In genomic region chr17:60525624-60526514, GRCh38 we compare ENCODE assay signal across 1 cellular context.
TF ChIP-seq lines count a peak whose summit lies in the region.

A gene with protein sequence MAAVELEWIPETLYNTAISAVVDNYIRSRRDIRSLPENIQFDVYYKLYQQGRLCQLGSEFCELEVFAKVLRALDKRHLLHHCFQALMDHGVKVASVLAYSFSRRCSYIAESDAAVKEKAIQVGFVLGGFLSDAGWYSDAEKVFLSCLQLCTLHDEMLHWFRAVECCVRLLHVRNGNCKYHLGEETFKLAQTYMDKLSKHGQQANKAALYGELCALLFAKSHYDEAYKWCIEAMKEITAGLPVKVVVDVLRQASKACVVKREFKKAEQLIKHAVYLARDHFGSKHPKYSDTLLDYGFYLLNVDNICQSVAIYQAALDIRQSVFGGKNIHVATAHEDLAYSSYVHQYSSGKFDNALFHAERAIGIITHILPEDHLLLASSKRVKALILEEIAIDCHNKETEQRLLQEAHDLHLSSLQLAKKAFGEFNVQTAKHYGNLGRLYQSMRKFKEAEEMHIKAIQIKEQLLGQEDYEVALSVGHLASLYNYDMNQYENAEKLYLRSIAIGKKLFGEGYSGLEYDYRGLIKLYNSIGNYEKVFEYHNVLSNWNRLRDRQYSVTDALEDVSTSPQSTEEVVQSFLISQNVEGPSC (minus strand): TSS chr17:60526242. CDS start chr17:60525931, 311 bp downstream.

TF ChIP-seq in HepG2, 621 proteins besides CTCF, POLR2A, EP300 and RAD21 (continued from another document and continues in another):
- TF ChIP-seq ZNF484 (CRISPR knock-in tag; IDR thresholded peaks at IDR 0.05; ENCODE audit: borderline replicate concordance, low read depth) = no peak; the same call in 1 of the 2 replicates
- TF ChIP-seq SKIL (CRISPR knock-in tag; IDR thresholded peaks at IDR 0.05; ENCODE audit: borderline replicate concordance) = 0 out of 2 replicates have a peak, but pooled peaks have one; percentile 41
- 0 out of 2 replicates have a peak, but pooled peaks have one; percentile 15 for TF ChIP-seq HNF1A (IDR thresholded peaks at IDR 0.05; ENCODE audit: low read depth)
- peak; percentile 84 for TF ChIP-seq HNF1A (CRISPR knock-in tag; IDR thresholded peaks at IDR 0.05; ENCODE audit: borderline replicate concordance)
- peak; percentile 63; the same call in 1 of the 2 replicates for TF ChIP-seq PITX1 (CRISPR knock-in tag; IDR thresholded peaks at IDR 0.05)
- no peak for TF ChIP-seq MLLT10 (CRISPR knock-in tag; IDR thresholded peaks at IDR 0.05)
- peak; percentile 78 for TF ChIP-seq MED1 (CRISPR knock-in tag; IDR thresholded peaks at IDR 0.05)
- TF ChIP-seq BATF2 (CRISPR knock-in tag; IDR thresholded peaks at IDR 0.05) = no peak
- no peak for TF ChIP-seq TBX3 (IDR thresholded peaks at IDR 0.05; ENCODE audit: borderline replicate concordance)
- no peak for TF ChIP-seq RAD51 (IDR thresholded peaks at IDR 0.05; ENCODE audit: borderline replicate concordance)
- peak; percentile 81 for TF ChIP-seq HES4 (CRISPR knock-in tag; IDR thresholded peaks at IDR 0.05; ENCODE audit: borderline replicate concordance)
- TF ChIP-seq NCOR1 (IDR thresholded peaks at IDR 0.05; ENCODE audit: borderline replicate concordance, low read length) = 0 out of 2 replicates have a peak, but pooled peaks have one; percentile 18
- peak; percentile 99 for TF ChIP-seq KMT2B (CRISPR knock-in tag; IDR thresholded peaks at IDR 0.05)
- TF ChIP-seq ZMAT3 (CRISPR knock-in tag; conservative IDR thresholded peaks at IDR 0.05) = no peak; the same call in 1 of the 2 replicates
- no peak for TF ChIP-seq SOX13 (IDR thresholded peaks at IDR 0.05)
- 0 out of 4 replicates have a peak, but pooled peaks have one; percentile 64 to 68 for TF ChIP-seq SOX13 (CRISPR knock-in tag; conservative IDR thresholded peaks at IDR 0.05 in 1 of 2, IDR thresholded peaks at IDR 0.05 in 1 of 2)
- TF ChIP-seq, protein P1, sequence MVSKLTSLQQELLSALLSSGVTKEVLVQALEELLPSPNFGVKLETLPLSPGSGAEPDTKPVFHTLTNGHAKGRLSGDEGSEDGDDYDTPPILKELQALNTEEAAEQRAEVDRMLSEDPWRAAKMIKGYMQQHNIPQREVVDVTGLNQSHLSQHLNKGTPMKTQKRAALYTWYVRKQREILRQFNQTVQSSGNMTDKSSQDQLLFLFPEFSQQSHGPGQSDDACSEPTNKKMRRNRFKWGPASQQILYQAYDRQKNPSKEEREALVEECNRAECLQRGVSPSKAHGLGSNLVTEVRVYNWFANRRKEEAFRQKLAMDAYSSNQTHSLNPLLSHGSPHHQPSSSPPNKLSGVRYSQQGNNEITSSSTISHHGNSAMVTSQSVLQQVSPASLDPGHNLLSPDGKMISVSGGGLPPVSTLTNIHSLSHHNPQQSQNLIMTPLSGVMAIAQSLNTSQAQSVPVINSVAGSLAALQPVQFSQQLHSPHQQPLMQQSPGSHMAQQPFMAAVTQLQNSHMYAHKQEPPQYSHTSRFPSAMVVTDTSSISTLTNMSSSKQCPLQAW (CRISPR knock-in tag; IDR thresholded peaks at IDR 0.05) = peak; percentile 98
- peak; percentile 87 for TF ChIP-seq ZSCAN25 (CRISPR knock-in tag; IDR thresholded peaks at IDR 0.05)
- TF ChIP-seq, protein P2, sequence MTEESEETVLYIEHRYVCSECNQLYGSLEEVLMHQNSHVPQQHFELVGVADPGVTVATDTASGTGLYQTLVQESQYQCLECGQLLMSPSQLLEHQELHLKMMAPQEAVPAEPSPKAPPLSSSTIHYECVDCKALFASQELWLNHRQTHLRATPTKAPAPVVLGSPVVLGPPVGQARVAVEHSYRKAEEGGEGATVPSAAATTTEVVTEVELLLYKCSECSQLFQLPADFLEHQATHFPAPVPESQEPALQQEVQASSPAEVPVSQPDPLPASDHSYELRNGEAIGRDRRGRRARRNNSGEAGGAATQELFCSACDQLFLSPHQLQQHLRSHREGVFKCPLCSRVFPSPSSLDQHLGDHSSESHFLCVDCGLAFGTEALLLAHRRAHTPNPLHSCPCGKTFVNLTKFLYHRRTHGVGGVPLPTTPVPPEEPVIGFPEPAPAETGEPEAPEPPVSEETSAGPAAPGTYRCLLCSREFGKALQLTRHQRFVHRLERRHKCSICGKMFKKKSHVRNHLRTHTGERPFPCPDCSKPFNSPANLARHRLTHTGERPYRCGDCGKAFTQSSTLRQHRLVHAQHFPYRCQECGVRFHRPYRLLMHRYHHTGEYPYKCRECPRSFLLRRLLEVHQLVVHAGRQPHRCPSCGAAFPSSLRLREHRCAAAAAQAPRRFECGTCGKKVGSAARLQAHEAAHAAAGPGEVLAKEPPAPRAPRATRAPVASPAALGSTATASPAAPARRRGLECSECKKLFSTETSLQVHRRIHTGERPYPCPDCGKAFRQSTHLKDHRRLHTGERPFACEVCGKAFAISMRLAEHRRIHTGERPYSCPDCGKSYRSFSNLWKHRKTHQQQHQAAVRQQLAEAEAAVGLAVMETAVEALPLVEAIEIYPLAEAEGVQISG (CRISPR knock-in tag; IDR thresholded peaks at IDR 0.05) = peak; percentile 89
- no peak; the same call in 1 of the 2 replicates for TF ChIP-seq ZNF710 (CRISPR knock-in tag; IDR thresholded peaks at IDR 0.05; ENCODE audit: borderline replicate concordance)
- TF ChIP-seq FOXM1 (CRISPR knock-in tag; IDR thresholded peaks at IDR 0.05) = no peak
- no peak for TF ChIP-seq RBM22 (optimal IDR thresholded peaks at IDR 0.05; ENCODE audit: low read length)
- peak; percentile 98 for TF ChIP-seq ZFY (CRISPR knock-in tag; IDR thresholded peaks at IDR 0.05)
- peak; percentile 87 for TF ChIP-seq GABPB1 (CRISPR knock-in tag; IDR thresholded peaks at IDR 0.05)
- peak; percentile 99 for TF ChIP-seq POLR2G (IDR thresholded peaks at IDR 0.05; ENCODE audit: low read depth, low read length)
- no peak for TF ChIP-seq SSRP1 (CRISPR knock-in tag; IDR thresholded peaks at IDR 0.05)
- TF ChIP-seq FOXP1 (IDR thresholded peaks at IDR 0.05) = no peak
- 0 out of 2 replicates have a peak, but pooled peaks have one; percentile 4 for TF ChIP-seq FOXP1 (CRISPR knock-in tag; IDR thresholded peaks at IDR 0.05)
- TF ChIP-seq ZNF205 (CRISPR knock-in tag; IDR thresholded peaks at IDR 0.05) = peak; percentile 71; the same call in 1 of the 2 replicates
- TF ChIP-seq MAZ (IDR thresholded peaks at IDR 0.05; ENCODE audit: borderline replicate concordance, low read depth, low read length) = peak; percentile 98
- peak; percentile 100 for TF ChIP-seq MAZ (CRISPR knock-in tag; IDR thresholded peaks at IDR 0.05; ENCODE audit: low read depth)
- no peak for TF ChIP-seq ZNF564 (CRISPR knock-in tag; IDR thresholded peaks at IDR 0.05)
- 0 out of 2 replicates have a peak, but pooled peaks have one; percentile 54 for TF ChIP-seq MLX (CRISPR knock-in tag; IDR thresholded peaks at IDR 0.05)
- 0 out of 2 replicates have a peak, but pooled peaks have one; percentile 52 for TF ChIP-seq HNRNPL (IDR thresholded peaks at IDR 0.05; ENCODE audit: low read depth, low read length)
- peak; percentile 78; the same call in 1 of the 2 replicates for TF ChIP-seq ZBTB3 (CRISPR knock-in tag; IDR thresholded peaks at IDR 0.05; ENCODE audit: borderline replicate concordance, low read depth)
- no peak; the same call in 1 of the 2 replicates for TF ChIP-seq ZNF550 (CRISPR knock-in tag; IDR thresholded peaks at IDR 0.05; ENCODE audit: borderline replicate concordance)
- TF ChIP-seq REXO4 (CRISPR knock-in tag; IDR thresholded peaks at IDR 0.05; ENCODE audit: borderline replicate concordance) = no peak
- TF ChIP-seq, protein P3, sequence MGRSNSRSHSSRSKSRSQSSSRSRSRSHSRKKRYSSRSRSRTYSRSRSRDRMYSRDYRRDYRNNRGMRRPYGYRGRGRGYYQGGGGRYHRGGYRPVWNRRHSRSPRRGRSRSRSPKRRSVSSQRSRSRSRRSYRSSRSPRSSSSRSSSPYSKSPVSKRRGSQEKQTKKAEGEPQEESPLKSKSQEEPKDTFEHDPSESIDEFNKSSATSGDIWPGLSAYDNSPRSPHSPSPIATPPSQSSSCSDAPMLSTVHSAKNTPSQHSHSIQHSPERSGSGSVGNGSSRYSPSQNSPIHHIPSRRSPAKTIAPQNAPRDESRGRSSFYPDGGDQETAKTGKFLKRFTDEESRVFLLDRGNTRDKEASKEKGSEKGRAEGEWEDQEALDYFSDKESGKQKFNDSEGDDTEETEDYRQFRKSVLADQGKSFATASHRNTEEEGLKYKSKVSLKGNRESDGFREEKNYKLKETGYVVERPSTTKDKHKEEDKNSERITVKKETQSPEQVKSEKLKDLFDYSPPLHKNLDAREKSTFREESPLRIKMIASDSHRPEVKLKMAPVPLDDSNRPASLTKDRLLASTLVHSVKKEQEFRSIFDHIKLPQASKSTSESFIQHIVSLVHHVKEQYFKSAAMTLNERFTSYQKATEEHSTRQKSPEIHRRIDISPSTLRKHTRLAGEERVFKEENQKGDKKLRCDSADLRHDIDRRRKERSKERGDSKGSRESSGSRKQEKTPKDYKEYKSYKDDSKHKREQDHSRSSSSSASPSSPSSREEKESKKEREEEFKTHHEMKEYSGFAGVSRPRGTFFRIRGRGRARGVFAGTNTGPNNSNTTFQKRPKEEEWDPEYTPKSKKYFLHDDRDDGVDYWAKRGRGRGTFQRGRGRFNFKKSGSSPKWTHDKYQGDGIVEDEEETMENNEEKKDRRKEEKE (IDR thresholded peaks at IDR 0.05) = no peak
- TF ChIP-seq CREB1 (IDR thresholded peaks at IDR 0.05) = peak; percentile 97
- peak; percentile 97 for TF ChIP-seq CREB1 (CRISPR knock-in tag; IDR thresholded peaks at IDR 0.05)
- peak; percentile 51 for TF ChIP-seq PHF21A (CRISPR knock-in tag; IDR thresholded peaks at IDR 0.05)
- peak; percentile 92 for TF ChIP-seq ZNF234 (CRISPR knock-in tag; conservative IDR thresholded peaks at IDR 0.05)
